Comparison of ENCODE assay signal across 17 cellular contexts in genomic region chr10:62040896-62041295, GRCh38.
DNase-seq lines count a peak whose midpoint lies in the region; ATAC-seq and TF ChIP-seq lines count a peak whose summit lies in the region.
"Had no signal": no experiment of that assay in that cellular context is flagged by ENCODE, and none has a peak within 500 bp of the region (broad histone marks: within the 10 kb centered on the region; RNA-seq: fewer than 3 reads in every experiment).

No MANE protein-coding gene starts in this region.

- H3K4me1 ChIP-seq in esophagus squamous epithelium: peaks cover 42 to 93% (median 64%) of the 10 kb centered on the region in 3 donors
- peaks cover 74% of the 10 kb centered on the region for H3K4me1 ChIP-seq in vagina

- intact Hi-C loops in esophagus squamous epithelium (cut with DNase I) (loop anchor here (5.0 kb wide), 1 partner anchor 201 kb away; no protein-coding TSS in a partner anchor), vagina (cut with DNase I) (no loop called here), left colon (cut with DNase I, micrococcal nuclease) (loop anchor here in 1 of 2 donors (10.0 kb wide), 2 partner anchors 54 to 136 kb away; partner anchors contain the start of gene ARID5B)

- TF ChIP-seq POLR2A in esophagus squamous epithelium (IDR thresholded peaks at IDR 0.05) (no peak), vagina (IDR thresholded peaks at IDR 0.05) (no peak)

- 56 to 62% methylated on average over 4 of the region's 4 CpGs for WGBS in esophagus squamous epithelium, 2 donors

- H3K36me3 ChIP-seq in esophagus squamous epithelium (no peaks in the 10 kb centered on the region), vagina (no peaks in the 10 kb centered on the region)
- H3K36me3 ChIP-seq: cardiac muscle cell, suprapubic skin had no signal

- H3K36me3 Mint-ChIP-seq in activated naive CD4-positive, alpha-beta T cell treated with anti-CD3 and anti-CD28 coated beads, Interleukin-2, amount 50 U/mL, for 24 hours: peaks cover 14% of the 10 kb centered on the region
- peaks cover 25% of the 10 kb centered on the region for H3K36me3 Mint-ChIP-seq in T-helper 2 cell treated with Interferon-gamma antibody and Interleukin-4, amounts not matched to agents 5 μg/mL and 100 μg/mL, for 36 hours (ENCODE audit: low read depth)

- H3K27me3 ChIP-seq in esophagus squamous epithelium (no peaks in the 10 kb centered on the region), vagina (no peaks in the 10 kb centered on the region)
- H3K27me3 ChIP-seq: cardiac muscle cell, suprapubic skin had no signal

- peak overlapping the region; percentile 88 for H3K27ac Mint-ChIP-seq in activated naive CD4-positive, alpha-beta T cell treated with anti-CD3 and anti-CD28 coated beads, Interleukin-2, amount 50 U/mL, for 24 hours
- H3K27ac Mint-ChIP-seq in T-helper 2 cell treated with Interferon-gamma antibody and Interleukin-4, amounts not matched to agents 5 μg/mL and 100 μg/mL, for 36 hours: peak overlapping the region; percentile 74

- H3K9me3 ChIP-seq in esophagus squamous epithelium (no peaks in the 10 kb centered on the region), vagina (no peaks in the 10 kb centered on the region)
- H3K9me3 ChIP-seq: psoas muscle, suprapubic skin had no signal

- H3K4me1 Mint-ChIP-seq in activated naive CD4-positive, alpha-beta T cell treated with anti-CD3 and anti-CD28 coated beads, Interleukin-2, amount 50 U/mL, for 24 hours: peaks cover 94% of the 10 kb centered on the region
- H3K4me1 Mint-ChIP-seq in T-helper 2 cell treated with Interferon-gamma antibody and Interleukin-4, amounts not matched to agents 5 μg/mL and 100 μg/mL, for 36 hours (ENCODE audit: low read depth): peaks cover 74% of the 10 kb centered on the region

- no peak for DNase-seq in activated naive CD4-positive, alpha-beta T cell treated with anti-CD3 and anti-CD28 coated beads, Interleukin-2, amount 50 U/mL, for 16 hours
- DNase-seq in T-helper 2 cell treated with Interferon-gamma antibody and Interleukin-4, amounts not matched to agents 5 μg/mL and 100 μg/mL, for 36 hours (ENCODE audit: low spot score): no peak
- DNase-seq in esophagus squamous epithelium (lab: John Stamatoyannopoulos, UW) (no peak), vagina (ENCODE audit: extremely low spot score in 2 of 2) (no peak), occipital lobe (lab: John Stamatoyannopoulos, UW) (no peak), ecto neural progenitor cell (ENCODE audit: low spot score) (no peak), left colon (no peak)
- DNase-seq: activated CD4-positive, alpha-beta T cell treated with anti-CD3 and anti-CD28 coated beads, Interleukin-2, amount 50 U/mL, for 1 hour; activated gamma-delta T cell; left cardiac atrium; MV-4-11; psoas muscle; stimulated activated CD4-positive, alpha-beta T cell treated with anti-CD3 and anti-CD28 coated beads, Interleukin-12 subunit alpha, Interleukin-12 subunit beta, amount 100 ng/mL, for 4 hours had no signal

- peak overlapping the region; percentile 47 for H3K4me3 Mint-ChIP-seq in activated naive CD4-positive, alpha-beta T cell treated with anti-CD3 and anti-CD28 coated beads, Interleukin-2, amount 50 U/mL, for 24 hours
- peak overlapping the region; percentile 9 for H3K4me3 Mint-ChIP-seq in T-helper 2 cell treated with Interferon-gamma antibody and Interleukin-4, amounts not matched to agents 5 μg/mL and 100 μg/mL, for 36 hours

- H3K27ac ChIP-seq in esophagus squamous epithelium (peak overlapping the region in 3 of 4 donors; percentile 17 to 37 (median 21)), vagina (peak overlapping the region; percentile 97)
- H3K27ac ChIP-seq: cardiac muscle cell, psoas muscle, suprapubic skin had no signal

- no peaks in the 10 kb centered on the region for H3K27me3 Mint-ChIP-seq in activated naive CD4-positive, alpha-beta T cell treated with anti-CD3 and anti-CD28 coated beads, Interleukin-2, amount 50 U/mL, for 24 hours
- H3K27me3 Mint-ChIP-seq in T-helper 2 cell treated with Interferon-gamma antibody and Interleukin-4, amounts not matched to agents 5 μg/mL and 100 μg/mL, for 36 hours (ENCODE audit: low read depth): no peaks in the 10 kb centered on the region

- TF ChIP-seq CTCF in esophagus squamous epithelium (IDR thresholded peaks at IDR 0.05) (no peak), vagina (IDR thresholded peaks at IDR 0.05) (no peak)

- ATAC-seq in left colon: no peak
- ATAC-seq: HepG2, left cardiac atrium, psoas muscle had no signal

- H3K9me3 Mint-ChIP-seq in activated naive CD4-positive, alpha-beta T cell treated with anti-CD3 and anti-CD28 coated beads, Interleukin-2, amount 50 U/mL, for 24 hours: peaks cover 5% of the 10 kb centered on the region
- no peaks in the 10 kb centered on the region for H3K9me3 Mint-ChIP-seq in T-helper 2 cell treated with Interferon-gamma antibody and Interleukin-4, amounts not matched to agents 5 μg/mL and 100 μg/mL, for 36 hours

- H3K4me3 ChIP-seq in esophagus squamous epithelium: no peak overlapping the region
- no peak overlapping the region for H3K4me3 ChIP-seq in vagina
- H3K4me3 ChIP-seq: cardiac muscle cell, psoas muscle, suprapubic skin had no signal
